Comparison of ENCODE assay signal across 26 cellular contexts in the genomic region with DNA sequence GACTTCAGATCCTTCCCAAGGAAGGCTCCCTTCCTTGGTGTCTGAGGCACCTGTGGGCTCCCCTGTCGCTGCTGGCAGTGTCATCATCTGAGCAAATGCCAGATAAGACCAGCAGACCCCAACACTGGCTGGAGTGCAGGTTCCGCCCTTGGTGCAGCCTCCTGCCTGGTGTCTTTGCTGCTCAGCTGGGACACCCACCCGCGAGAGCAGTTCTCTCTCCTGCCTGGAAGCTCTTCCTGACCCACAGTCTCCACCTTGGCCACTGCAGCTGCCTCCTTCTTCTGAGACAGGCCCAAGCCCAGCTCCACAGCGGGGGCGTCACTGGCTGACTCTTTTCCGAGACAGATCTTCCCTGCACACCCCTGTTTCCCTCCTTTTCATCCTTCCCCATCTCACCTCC.
"Had no signal": no experiment of that assay in that cellular context is flagged by ENCODE, and none has a peak within 500 bp of the region (broad histone marks: within the 10 kb centered on the region; RNA-seq: fewer than 3 reads in every experiment).

No MANE protein-coding gene starts in this region.

- H3K36me3 ChIP-seq: heart left ventricle, left ventricle myocardium inferior, pancreas, prostate gland, stomach, thyroid gland, transverse colon, upper lobe of left lung had no signal

- DNase-seq: heart left ventricle; hypothalamus; immature natural killer cell; left ventricle myocardium inferior; naive B cell; natural killer cell; nephron progenitor cell; nucleus accumbens; retina; right cardiac atrium; stimulated activated CD4-positive, alpha-beta T cell treated with anti-CD3 and anti-CD28 coated beads, Interleukin-12 subunit alpha, Interleukin-12 subunit beta, amount 100 ng/mL, for 4 hours; stimulated activated CD4-positive, alpha-beta T cell treated with anti-CD3 and anti-CD28 coated beads, Interleukin-15, amount 100 ng/mL, for 24 hours; stimulated activated CD4-positive, alpha-beta T cell treated with anti-CD3 and anti-CD28 coated beads, Interleukin-2, amount 100 ng/mL, for 24 hours; stimulated activated CD4-positive, alpha-beta T cell treated with anti-CD3 and anti-CD28 coated beads, Interleukin-4, amount 100 ng/mL, for 1 hour; stimulated activated naive CD4-positive, alpha-beta T cell; stomach; testis; thyroid gland; transverse colon had no signal

- H3K27me3 ChIP-seq: heart left ventricle, pancreas, stomach, testis, thyroid gland, transverse colon, upper lobe of left lung had no signal

- H3K4me1 ChIP-seq: heart left ventricle, left ventricle myocardium inferior, pancreas, prostate gland, stomach, testis, thyroid gland, transverse colon, upper lobe of left lung had no signal

- H3K27ac ChIP-seq: heart left ventricle, left ventricle myocardium inferior, pancreas, prostate gland, skin epidermis, stomach, testis, thyroid gland, transverse colon, upper lobe of left lung had no signal

- H3K4me3 ChIP-seq: heart left ventricle, left ventricle myocardium inferior, lung, pancreas, prostate gland, skin epidermis, stomach, testis, thyroid gland, transverse colon, upper lobe of left lung had no signal

- H3K9me3 ChIP-seq: heart left ventricle, left ventricle myocardium inferior, pancreas, prostate gland, stomach, testis, thyroid gland, transverse colon, upper lobe of left lung had no signal

- FAIRE-seq: islet of Langerhans, pancreas, urothelium cell line had no signal
